12 cellular contexts compared by ENCODE assay signal in genomic region chr22:41541484-41541883, GRCh38. TPM values are rescaled to one million over a fixed set of nuclear protein-coding genes. Genes with fewer than 3 reads are reported as not detected.
DNase-seq lines count a peak whose midpoint lies in the region; ATAC-seq and TF ChIP-seq lines count a peak whose summit lies in the region.
"Had no signal": no experiment of that assay in that cellular context is flagged by ENCODE, and none has a peak within 500 bp of the region (broad histone marks: within the 10 kb centered on the region; RNA-seq: fewer than 3 reads in every experiment).

No MANE protein-coding gene starts in this region.

- ATAC-seq in naive B cell (ENCODE audit: low read depth in 2 of 2) (no peak), esophagus mucosa (no peak)

- in situ Hi-C loops in transverse colon (cut with MboI; ENCODE audit: low pct_ligation_motif_present in 1 of 4, low pct_unique_long_range_greater_than_20kb in 1 of 4, low sequenced_read_pairs in 3 of 4), result no loop called here

- no peak for TF ChIP-seq EP300 in transverse colon (IDR thresholded peaks at IDR 0.05; ENCODE audit: low read depth)

- intact Hi-C loops in transverse colon (cut with DNase I; ENCODE audit: low total_unique reads), result no loop called here

- H3K9ac ChIP-seq in BLaER1 treated with 17β-estradiol and CSF1 and Interleukin-3, amounts not matched to agents 10 nM and 100 nM, result peak overlapping the region in 9 of 11 experiments; percentile 4 to 92 (median 37); a peak in 7 of 22 replicates

- peak overlapping the region in 10 of 11 experiments; percentile 86 to 99 (median 94); a peak in 17 of 22 replicates for H3K4me2 ChIP-seq in BLaER1 treated with 17β-estradiol and CSF1 and Interleukin-3, amounts not matched to agents 10 nM and 100 nM
- H3K4me2 ChIP-seq: smooth muscle cell had no signal

- TF ChIP-seq POLR2A in transverse colon (IDR thresholded peaks at IDR 0.05), result no peak

- peaks cover 39 to 76% (median 72%) of the 10 kb centered on the region in 11 experiments; a peak in 21 of 22 replicates for H4K20me1 ChIP-seq in BLaER1 treated with 17β-estradiol and CSF1 and Interleukin-3, amounts not matched to agents 10 nM and 100 nM

- no peaks in the 10 kb centered on the region for H3K9me3 ChIP-seq in BLaER1 treated with 17β-estradiol and CSF1 and Interleukin-3, amounts not matched to agents 10 nM and 100 nM (replicated peaks in 1 of 11)
- H3K9me3 ChIP-seq in transverse colon, result no peaks in the 10 kb centered on the region
- H3K9me3 ChIP-seq: esophagus squamous epithelium had no signal

- H3K27me3 Mint-ChIP-seq in HFFc6 (ENCODE audit: insufficient read depth) (no peaks in the 10 kb centered on the region; the same call in 1 of the 2 replicates), naive B cell (no peaks in the 10 kb centered on the region)
- no peaks in the 10 kb centered on the region for H3K27me3 Mint-ChIP-seq in activated naive CD8-positive, alpha-beta T cell treated with anti-CD3 and anti-CD28 coated beads for 36 hours

- H3K27ac ChIP-seq in BLaER1 treated with 17β-estradiol and CSF1 and Interleukin-3, amounts not matched to agents 10 nM and 100 nM, result no peak overlapping the region
- no peak overlapping the region for H3K27ac ChIP-seq in transverse colon

- peaks cover 37 to 52% (median 49%) of the 10 kb centered on the region in 11 experiments for H3K36me3 ChIP-seq in BLaER1 treated with 17β-estradiol and CSF1 and Interleukin-3, amounts not matched to agents 10 nM and 100 nM
- no peaks in the 10 kb centered on the region for H3K36me3 ChIP-seq in transverse colon

- H3K9me3 Mint-ChIP-seq in HFFc6, result no peaks in the 10 kb centered on the region
- H3K9me3 Mint-ChIP-seq in activated naive CD8-positive, alpha-beta T cell treated with anti-CD3 and anti-CD28 coated beads for 36 hours, result no peaks in the 10 kb centered on the region
- H3K9me3 Mint-ChIP-seq in naive B cell, result no peaks in the 10 kb centered on the region

- H3K36me3 Mint-ChIP-seq in HFFc6 (ENCODE audit: low read depth) (peaks cover 14% of the 10 kb centered on the region), naive B cell (no peaks in the 10 kb centered on the region)
- peaks cover 24% of the 10 kb centered on the region for H3K36me3 Mint-ChIP-seq in activated naive CD8-positive, alpha-beta T cell treated with anti-CD3 and anti-CD28 coated beads for 36 hours

- peaks cover 31 to 42% (median 38%) of the 10 kb centered on the region in 10 experiments for H3K4me1 ChIP-seq in BLaER1 treated with 17β-estradiol and CSF1 and Interleukin-3, amounts not matched to agents 10 nM and 100 nM
- H3K4me1 ChIP-seq in transverse colon, result peaks cover 10 to 35% (median 28%) of the 10 kb centered on the region in 4 donors

- TF ChIP-seq CTCF in HFFc6 (IDR thresholded peaks at IDR 0.05), result no peak
- no peak for TF ChIP-seq CTCF in transverse colon (IDR thresholded peaks at IDR 0.05)

- H3K4me1 Mint-ChIP-seq in HFFc6 (ENCODE audit: low read depth), result peaks cover 53% of the 10 kb centered on the region
- H3K4me1 Mint-ChIP-seq in activated naive CD8-positive, alpha-beta T cell treated with anti-CD3 and anti-CD28 coated beads for 36 hours, result peaks cover 46% of the 10 kb centered on the region
- H3K4me1 Mint-ChIP-seq in naive B cell, result peaks cover 30 to 50% (median 40%) of the 10 kb centered on the region in 3 donors

- 60 to 65% methylated on average over 1 to 3 of the region's 3 CpGs for WGBS in transverse colon (ENCODE audit: low coverage in 1 of 2), 2 donors

- DNase-seq in HFFc6 (no peak), naive B cell (no peak), DMS 273 (lab: John Stamatoyannopoulos, UW; ENCODE audit: unreplicated experiment) (no peak), transverse colon (no peak), T-helper 1 cell (no peak)
- DNase-seq in activated naive CD8-positive, alpha-beta T cell treated with anti-CD3 and anti-CD28 coated beads for 36 hours, result no peak
- DNase-seq: central memory CD4-positive, alpha-beta T cell; esophagus squamous epithelium; NCI-H2029 treated with DMSO at 0.1 percent for 48 hours had no signal

- H3K4me3 Mint-ChIP-seq in HFFc6 (peak overlapping the region; percentile 23), naive B cell (peak overlapping the region in 3 of 8 donors; percentile 11 to 93 (median 81))
- peak overlapping the region; percentile 95 for H3K4me3 Mint-ChIP-seq in activated naive CD8-positive, alpha-beta T cell treated with anti-CD3 and anti-CD28 coated beads for 36 hours

- H3K27ac Mint-ChIP-seq in HFFc6 (no peak overlapping the region), naive B cell (peak overlapping the region in 5 of 6 donors; percentile 27 to 77 (median 60))
- peak overlapping the region; percentile 36 for H3K27ac Mint-ChIP-seq in activated naive CD8-positive, alpha-beta T cell treated with anti-CD3 and anti-CD28 coated beads for 36 hours

- no peaks in the 10 kb centered on the region for H3K27me3 ChIP-seq in BLaER1 treated with 17β-estradiol and CSF1 and Interleukin-3, amounts not matched to agents 10 nM and 100 nM
- no peaks in the 10 kb centered on the region for H3K27me3 ChIP-seq in transverse colon
- H3K27me3 ChIP-seq: esophagus squamous epithelium had no signal

- no peak overlapping the region for H3K4me3 ChIP-seq in BLaER1 treated with 17β-estradiol and CSF1 and Interleukin-3, amounts not matched to agents 10 nM and 100 nM
- no peak overlapping the region for H3K4me3 ChIP-seq in transverse colon
- H3K4me3 ChIP-seq: esophagus squamous epithelium, smooth muscle cell had no signal

RNA-seq across cellular contexts. Expression of gene POLR3H, which starts 2.8 kb away (rescaled TPM):
- total RNA-seq in HFFc6 (2021; fragmentation: NEBNext Ultra II Directional; extraction: Animal tissue kit (Norgen Biotek cat#: 25700)), result 10 to 100 TPM; 50.9 to 72.1 (median 56.0) TPM
- total RNA-seq in activated naive CD8-positive, alpha-beta T cell treated with anti-CD3 and anti-CD28 coated beads for 36 hours, result 10 to 100 TPM; 69.2 to 70.1 TPM
- 10 to 100 TPM; 17.9 to 27.2 (median 22.6) TPM for polyA plus RNA-seq in naive B cell (ENCODE audit: low read depth in 6 of 6)
- total RNA-seq in transverse colon (1 to 10 TPM; 5.6 to 8.4 (median 7.0) TPM), esophagus mucosa (27.8 TPM)

RNA-seq across cellular contexts. Expression of gene CSDC2, which starts 19.3 kb away (rescaled TPM):
- 1 to 10 TPM; 3.4 to 7.9 (median 4.2) TPM for total RNA-seq in HFFc6 (2021; fragmentation: NEBNext Ultra II Directional; extraction: Animal tissue kit (Norgen Biotek cat#: 25700))
- not detected for total RNA-seq in activated naive CD8-positive, alpha-beta T cell treated with anti-CD3 and anti-CD28 coated beads for 36 hours
- polyA plus RNA-seq in naive B cell (ENCODE audit: low read depth in 6 of 6), result not detected
- total RNA-seq in transverse colon (1 to 10 TPM; 1.2 to 7.1 (median 2.8) TPM), esophagus mucosa (0.08 TPM)

RNA-seq across cellular contexts. Expression of gene PMM1, which starts 48.2 kb away (rescaled TPM):
- 10 to 100 TPM; 60.1 to 69.2 (median 64.8) TPM for total RNA-seq in HFFc6 (2021; fragmentation: NEBNext Ultra II Directional; extraction: Animal tissue kit (Norgen Biotek cat#: 25700))
- 10 to 100 TPM; 24.3 to 26.9 TPM for total RNA-seq in activated naive CD8-positive, alpha-beta T cell treated with anti-CD3 and anti-CD28 coated beads for 36 hours
- 10 to 100 TPM; 15.5 to 22.2 (median 17.4) TPM for polyA plus RNA-seq in naive B cell (ENCODE audit: low read depth in 6 of 6)
- total RNA-seq in transverse colon, result 100 to 1,000 TPM; 104 to 262 (median 128) TPM
- 30.0 TPM for total RNA-seq in esophagus mucosa
